Comparison of ENCODE assay signal across 8 cellular contexts in the genomic region with DNA sequence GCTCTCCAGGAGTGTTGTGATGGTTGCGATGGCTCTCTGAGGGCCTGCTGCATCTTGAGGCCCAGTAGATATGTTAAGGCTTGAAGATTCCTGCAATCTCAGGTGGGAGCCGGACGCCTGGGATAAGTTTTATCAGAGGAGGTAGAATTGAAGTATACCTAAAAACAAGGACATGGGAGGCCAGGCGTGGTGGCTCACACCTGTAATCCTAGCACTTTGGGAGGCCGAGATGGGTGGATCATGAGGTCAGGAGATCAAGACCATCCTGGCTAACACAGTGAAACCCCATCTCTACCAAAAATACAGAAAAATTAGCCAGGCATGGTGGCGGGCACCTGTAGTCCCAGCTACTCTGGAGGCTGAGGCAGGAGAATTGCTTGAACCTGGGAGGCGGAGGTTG. TPM values are rescaled to one million over a fixed set of nuclear protein-coding genes. Genes with fewer than 3 reads are reported as not detected.
A peak's percentile ranks its signal among the peaks of the same experiment; 100 is the strongest.
DNase-seq lines count a peak whose midpoint lies in the region; ATAC-seq and TF ChIP-seq lines count a peak whose summit lies in the region.
"Not testable (repeated sequence)": the region's sequence is repeated elsewhere in the genome, so short reads cannot be mapped to it uniquely, and the experiment has no call there.

No MANE protein-coding gene starts in this region.

- not testable (repeated sequence) for H3K9me3 ChIP-seq in endodermal cell (ENCODE audit: control insufficient read depth, low read length); gastrocnemius medialis

- WGBS in endodermal cell (ENCODE audit: insufficient coverage in 1 of 2, insufficient read length in 1 of 2), 2 experiments: 90 to 92% methylated on average over 5 to 7 of the region's 7 CpGs

- H2AFZ ChIP-seq in KMS-11 (ENCODE audit: low read depth): not testable (repeated sequence)

- H3K36me3 ChIP-seq in KMS-11 (ENCODE audit: insufficient read depth); endodermal cell (ENCODE audit: control insufficient read depth, insufficient read depth, low read length); gastrocnemius medialis: not testable (repeated sequence)

- peak overlapping the region; percentile 99; the same call in 1 of the 2 replicates for H3K4me2 ChIP-seq in KMS-11

- H3K27me3 ChIP-seq in KMS-11 (ENCODE audit: insufficient read depth, low read depth); endodermal cell (ENCODE audit: control insufficient read depth, insufficient read depth, low read length, poor library complexity, severe bottlenecking); gastrocnemius medialis: not testable (repeated sequence)

- H3K4me3 ChIP-seq in KMS-11 (IDR thresholded peaks at IDR 0.05; ENCODE audit: insufficient read depth, low read depth, low read length); endodermal cell (ENCODE audit: low read length); gastrocnemius medialis: not testable (repeated sequence)

- H3K79me2 ChIP-seq in KMS-11 (ENCODE audit: insufficient read depth, low read depth): not testable (repeated sequence)

- H3K27ac ChIP-seq in KMS-11; endodermal cell (ENCODE audit: low read depth, low read length): not testable (repeated sequence)
- H3K27ac ChIP-seq in cingulate gyrus (ENCODE audit: low read depth, low read length): peak overlapping the region; percentile 10
- peak overlapping the region in 3 of 4 donors; percentile 71 to 86 (median 82) for H3K27ac ChIP-seq in gastrocnemius medialis
- peak overlapping the region; percentile 37 for H3K27ac ChIP-seq in substantia nigra (ENCODE audit: low read depth, low read length, poor library complexity, severe bottlenecking)

- DNase-seq in activated CD8-positive, alpha-beta memory T cell treated with anti-CD3 and anti-CD28 coated beads, Interleukin-2, amount 10 ng/mL, durations not matched to agents 7 days and 5 days: peak; percentile 4
- peak; percentile 16 for DNase-seq in endodermal cell
- not testable (repeated sequence) for DNase-seq in neural crest cell (ENCODE audit: low read depth, low spot score); gastrocnemius medialis; substantia nigra (lab: John Stamatoyannopoulos, UW)

- ATAC-seq in activated CD8-positive, alpha-beta memory T cell treated with anti-CD3 and anti-CD28 coated beads, Interleukin-2, amount 10 ng/mL, durations not matched to agents 7 days and 5 days; gastrocnemius medialis: not testable (repeated sequence)

- not testable (repeated sequence) for H3K9ac ChIP-seq in KMS-11; endodermal cell (ENCODE audit: extremely low read depth, low read length, poor library complexity, severe bottlenecking)

- not testable (repeated sequence) for H3K27ac Mint-ChIP-seq in activated CD8-positive, alpha-beta memory T cell treated with anti-CD3 and anti-CD28 coated beads, Interleukin-2, amount 10 ng/mL, durations not matched to agents 7 days and 5 days; endodermal cell
- peak overlapping the region; percentile 58 for H3K27ac Mint-ChIP-seq in activated naive CD8-positive, alpha-beta T cell
- H3K27ac Mint-ChIP-seq in neural crest cell (ENCODE audit: unreplicated experiment): peak overlapping the region; percentile 19

- TF ChIP-seq POLR2A in gastrocnemius medialis (IDR thresholded peaks at IDR 0.05): not testable (repeated sequence)

- TF ChIP-seq CTCF in KMS-11 (conservative IDR thresholded peaks at IDR 0.05; ENCODE audit: low read depth, low read length); endodermal cell (conservative IDR thresholded peaks at IDR 0.05); neural crest cell (conservative IDR thresholded peaks at IDR 0.05); gastrocnemius medialis (IDR thresholded peaks at IDR 0.05 in 4 of 5, conservative IDR thresholded peaks at IDR 0.05 in 1 of 5): not testable (repeated sequence)

- not testable (repeated sequence) for H4K20me1 ChIP-seq in KMS-11 (ENCODE audit: insufficient read depth)

- H3K4me1 Mint-ChIP-seq in activated CD8-positive, alpha-beta memory T cell treated with anti-CD3 and anti-CD28 coated beads, Interleukin-2, amount 10 ng/mL, durations not matched to agents 7 days and 5 days: peaks cover 40% of the 10 kb centered on the region
- peaks cover 44% of the 10 kb centered on the region for H3K4me1 Mint-ChIP-seq in activated naive CD8-positive, alpha-beta T cell (ENCODE audit: low read depth)
- not testable (repeated sequence) for H3K4me1 Mint-ChIP-seq in endodermal cell
- H3K4me1 Mint-ChIP-seq in neural crest cell: peaks cover 26% of the 10 kb centered on the region

- peaks cover 18% of the 10 kb centered on the region for H3K27me3 Mint-ChIP-seq in activated CD8-positive, alpha-beta memory T cell treated with anti-CD3 and anti-CD28 coated beads, Interleukin-2, amount 10 ng/mL, durations not matched to agents 7 days and 5 days
- not testable (repeated sequence) for H3K27me3 Mint-ChIP-seq in activated naive CD8-positive, alpha-beta T cell; endodermal cell (ENCODE audit: insufficient read depth); neural crest cell (ENCODE audit: low read depth)

- not testable (repeated sequence) for H3K4me3 Mint-ChIP-seq in activated CD8-positive, alpha-beta memory T cell treated with anti-CD3 and anti-CD28 coated beads, Interleukin-2, amount 10 ng/mL, durations not matched to agents 7 days and 5 days; activated naive CD8-positive, alpha-beta T cell; endodermal cell; neural crest cell

- H3K36me3 Mint-ChIP-seq in activated CD8-positive, alpha-beta memory T cell treated with anti-CD3 and anti-CD28 coated beads, Interleukin-2, amount 10 ng/mL, durations not matched to agents 7 days and 5 days; activated naive CD8-positive, alpha-beta T cell; endodermal cell (ENCODE audit: low read depth); neural crest cell (ENCODE audit: low read depth): not testable (repeated sequence)

- not testable (repeated sequence) for H3K9me3 Mint-ChIP-seq in activated CD8-positive, alpha-beta memory T cell treated with anti-CD3 and anti-CD28 coated beads, Interleukin-2, amount 10 ng/mL, durations not matched to agents 7 days and 5 days (ENCODE audit: low read depth); activated naive CD8-positive, alpha-beta T cell (ENCODE audit: low read depth); endodermal cell; neural crest cell

- peaks cover 90% of the 10 kb centered on the region for H3K4me1 ChIP-seq in KMS-11 (ENCODE audit: low read depth, poor library complexity, severe bottlenecking)
- H3K4me1 ChIP-seq in endodermal cell (ENCODE audit: control insufficient read depth, insufficient read depth, low read length): not testable (repeated sequence)
- H3K4me1 ChIP-seq in gastrocnemius medialis: peaks cover 60 to 74% of the 10 kb centered on the region in 2 donors

- intact Hi-C loops in gastrocnemius medialis (cut with DNase I; ENCODE audit: low total_unique reads): not testable (repeated sequence)

- CTCF ChIA-PET in activated CD8-positive, alpha-beta memory T cell treated with anti-CD3 and anti-CD28 coated beads, Interleukin-2, amount 10 ng/mL, durations not matched to agents 7 days and 5 days (lab: Charles Lee): interaction anchor here (10.6 kb wide), 1 partner anchor 23 kb away, joined by 207 read pairs; no protein-coding TSS in a partner anchor

- in situ Hi-C loops in gastrocnemius medialis (cut with MboI; ENCODE audit: low sequenced_read_pairs in 4 of 4): not testable (repeated sequence)

RNA-seq across cellular contexts. Expression of gene TMCC2, which starts 6.2 kb away (rescaled TPM):
- 1 to 10 TPM; 2.6 to 5.3 TPM for total RNA-seq in activated CD8-positive, alpha-beta memory T cell treated with anti-CD3 and anti-CD28 coated beads, Interleukin-2, amount 10 ng/mL, durations not matched to agents 7 days and 5 days
- 1 to 10 TPM; 5.2 to 5.8 TPM for total RNA-seq in endodermal cell
- polyA plus RNA-seq in endodermal cell (2013, experiment 1 of 2): 9.8 TPM
- 7.5 TPM for polyA plus RNA-seq in endodermal cell (2013, experiment 2 of 2)
- total RNA-seq in neural crest cell: 14.9 and 16.1 TPM in 2 replicates
- total RNA-seq in gastrocnemius medialis: 1 to 10 TPM; 1.1 to 7.6 (median 5.6) TPM

RNA-seq across cellular contexts. Expression of gene DSTYK, which starts 22.5 kb away (rescaled TPM):
- 10 to 100 TPM in 1 of 2 experiments, 1 to 10 TPM in 1; 8.7 to 11.6 TPM for total RNA-seq in activated CD8-positive, alpha-beta memory T cell treated with anti-CD3 and anti-CD28 coated beads, Interleukin-2, amount 10 ng/mL, durations not matched to agents 7 days and 5 days
- total RNA-seq in endodermal cell (10 to 100 TPM in 1 of 2 donors, 1 to 10 TPM in 1; 9.8 to 11.0 TPM), neural crest cell (14.8 and 17.0 TPM in 2 replicates), gastrocnemius medialis (10 to 100 TPM; 12.2 to 15.8 (median 13.9) TPM)
- polyA plus RNA-seq in endodermal cell (2013, experiment 1 of 2): 6.4 TPM
- polyA plus RNA-seq in endodermal cell (2013, experiment 2 of 2): 6.5 TPM
